Comparison of ENCODE assay signal across 9 cellular contexts in genomic region chr10:131874991-131875451, GRCh38. TPM values are rescaled to one million over a fixed set of nuclear protein-coding genes. Genes with fewer than 3 reads are reported as not detected.
DNase-seq lines count a peak whose midpoint lies in the region; ATAC-seq, FAIRE-seq and TF ChIP-seq lines count a peak whose summit lies in the region.
"Had no signal": no experiment of that assay in that cellular context is flagged by ENCODE, and none has a peak within 500 bp of the region (broad histone marks: within the 10 kb centered on the region; RNA-seq: fewer than 3 reads in every experiment).

No MANE protein-coding gene starts in this region.

- no peaks in the 10 kb centered on the region for H3K9me3 ChIP-seq in SJCRH30 (replicated peaks)

- TF ChIP-seq POLR2A in H54 (IDR thresholded peaks at IDR 0.05; ENCODE audit: low read depth, low read length), result no peak

- H3K36me3 ChIP-seq in SJCRH30, result no peaks in the 10 kb centered on the region

- DNase-seq in Daoy (ENCODE audit: low read depth) (peak; percentile 75), H54 (ENCODE audit: insufficient read length, low spot score) (peak; percentile 50), NCI-H1048 (lab: John Stamatoyannopoulos, UW) (peak; percentile 13), SJCRH30 (peak; percentile 65 to 75), amniotic stem cell (lab: John Stamatoyannopoulos, UW) (peak; percentile 58), hippocampal formation (lab: John Stamatoyannopoulos, UW) (peak; percentile 66 to 78), skeletal muscle cell (ENCODE audit: low read depth) (peak; percentile 31)

- FAIRE-seq in H54 (lab: Jason Lieb, UNC), result no peak
- FAIRE-seq: colon had no signal

- no peaks in the 10 kb centered on the region for H3K4me1 ChIP-seq in SJCRH30

- ATAC-seq in HG02588 (IDR thresholded peaks at IDR 0.05; ENCODE audit: unreplicated experiment), result no peak

- no peaks in the 10 kb centered on the region for H3K27me3 ChIP-seq in SJCRH30

- H3K27ac ChIP-seq in SJCRH30, result no peak overlapping the region

- H3K4me3 ChIP-seq in SJCRH30 (no peak overlapping the region), skeletal muscle cell (ENCODE audit: low read depth, low read length) (no peak overlapping the region)

RNA-seq across cellular contexts. Expression of gene PPP2R2D, which starts 25.8 kb away (rescaled TPM):
- 15.8 and 22.3 TPM in 2 replicates for total RNA-seq in Daoy (2014; rRNA removed; shearing (Covaris generic))
- total RNA-seq in SJCRH30 (2014; rRNA removed; shearing (Covaris generic)), result 30.6 and 35.1 TPM in 2 replicates

Comparison
In these comparisons a context has a peak if more than half of its experiments do, and no peak if none do; other contexts are left out.
1. DNase-seq: peak in every context shown above with its lines; median percentile 75 in Daoy; 72 in hippocampal formation; 70 in SJCRH30; 58 in amniotic stem cell; 50 in H54; 31 in skeletal muscle cell; 13 in NCI-H1048.